ENCODE assay signal across 1 cellular context in the genomic region with DNA sequence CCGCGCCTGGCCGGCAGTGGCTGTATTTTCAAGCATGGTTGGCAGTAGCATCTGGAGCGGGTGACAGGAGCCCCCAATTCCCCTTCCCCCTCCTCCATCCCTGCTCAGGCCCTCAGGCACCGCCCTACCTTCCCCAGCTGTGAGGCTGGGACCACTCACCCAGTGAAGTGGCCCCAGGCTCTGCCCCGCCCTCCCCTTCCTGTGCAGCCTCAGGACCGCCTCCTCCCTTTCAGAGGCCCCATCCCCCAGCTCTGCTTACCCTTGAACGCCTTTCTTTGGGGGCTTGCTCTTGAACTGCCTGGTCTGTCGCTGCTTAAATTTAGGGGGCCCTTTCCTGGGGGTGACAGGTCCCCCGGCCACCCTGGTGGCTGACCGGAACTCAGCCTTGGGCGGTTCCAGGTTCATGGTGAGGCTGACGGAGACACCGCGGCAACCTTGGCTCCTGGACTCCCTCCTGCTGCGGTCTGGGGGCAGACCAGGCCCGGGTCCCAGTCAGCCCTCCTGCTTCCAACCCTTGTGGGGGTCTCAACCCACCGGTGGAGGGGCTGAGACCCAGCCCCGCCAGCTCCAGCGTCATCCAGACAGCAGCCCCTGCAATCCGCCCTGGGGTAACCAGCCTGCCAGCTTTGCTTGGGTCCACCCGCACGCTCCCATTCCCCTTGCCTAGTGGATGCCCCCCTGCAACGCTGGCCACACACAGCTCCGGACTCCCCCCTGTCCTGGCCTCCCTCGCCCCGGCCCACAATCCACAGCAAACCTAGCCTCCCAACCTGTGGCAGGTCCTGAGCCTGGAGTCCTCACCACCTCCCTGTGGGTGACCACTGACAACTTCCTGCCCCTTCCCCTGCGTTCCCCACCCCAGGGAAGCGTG.
TF ChIP-seq lines count a peak whose summit lies in the region.

No MANE protein-coding gene starts in this region.

TF ChIP-seq in HepG2, 621 proteins besides CTCF, POLR2A, EP300 and RAD21 (continued from another document and continues in another):
- TF ChIP-seq ZNF496 (CRISPR knock-in tag; IDR thresholded peaks at IDR 0.05; ENCODE audit: insufficient replicate concordance) (no peak), ZNF569 (CRISPR knock-in tag; IDR thresholded peaks at IDR 0.05; ENCODE audit: borderline replicate concordance) (no peak), ZNF556 (CRISPR knock-in tag; IDR thresholded peaks at IDR 0.05; ENCODE audit: borderline replicate concordance) (peak; percentile 61; the same call in 1 of the 2 replicates), RFX1 (IDR thresholded peaks at IDR 0.05) (no peak), ZNF607 (CRISPR knock-in tag; IDR thresholded peaks at IDR 0.05; ENCODE audit: borderline replicate concordance) (no peak), RARA (CRISPR knock-in tag; IDR thresholded peaks at IDR 0.05) (0 out of 2 replicates have a peak, but pooled peaks have one; percentile 13), SP5 (CRISPR knock-in tag; IDR thresholded peaks at IDR 0.05; ENCODE audit: borderline replicate concordance, low read depth) (peak; percentile 80), ZNF616 (CRISPR knock-in tag; IDR thresholded peaks at IDR 0.05; ENCODE audit: low read depth) (0 out of 2 replicates have a peak, but pooled peaks have one; percentile 35), ZNF761 (CRISPR knock-in tag; conservative IDR thresholded peaks at IDR 0.05) (0 out of 2 replicates have a peak, but pooled peaks have one; percentile 3), ESRRA (CRISPR knock-in tag; IDR thresholded peaks at IDR 0.05; ENCODE audit: low read depth) (0 out of 2 replicates have a peak, but pooled peaks have one; percentile 29), SMARCC2 (IDR thresholded peaks at IDR 0.05) (no peak), NCOA1 (CRISPR knock-in tag; IDR thresholded peaks at IDR 0.05) (no peak), CC2D1A (CRISPR knock-in tag; IDR thresholded peaks at IDR 0.05) (0 out of 2 replicates have a peak, but pooled peaks have one; percentile 25), ZNF292 (CRISPR knock-in tag; IDR thresholded peaks at IDR 0.05; ENCODE audit: borderline replicate concordance, low read depth) (no peak), RXRA (CRISPR knock-in tag; IDR thresholded peaks at IDR 0.05) (0 out of 2 replicates have a peak, but pooled peaks have one; percentile 17), MYC (CRISPR knock-in tag; IDR thresholded peaks at IDR 0.05; ENCODE audit: borderline replicate concordance) (no peak), ARHGAP35 (CRISPR knock-in tag; IDR thresholded peaks at IDR 0.05; ENCODE audit: borderline replicate concordance) (0 out of 2 replicates have a peak, but pooled peaks have one; percentile 33), SAP130 (CRISPR knock-in tag; IDR thresholded peaks at IDR 0.05; ENCODE audit: low read depth) (peak; percentile 21; the same call in 1 of the 2 replicates), MATR3 (CRISPR knock-in tag; IDR thresholded peaks at IDR 0.05) (no peak), GTF2F1 (IDR thresholded peaks at IDR 0.05; ENCODE audit: low read length) (no peak), PHF8 (CRISPR knock-in tag; IDR thresholded peaks at IDR 0.05) (no peak), NR2F2 (IDR thresholded peaks at IDR 0.05; ENCODE audit: borderline replicate concordance, low read depth) (no peak), NFIC (IDR thresholded peaks at IDR 0.05; ENCODE audit: low read length) (no peak), ZNF343 (CRISPR knock-in tag; IDR thresholded peaks at IDR 0.05) (no peak), TBX2 (CRISPR knock-in tag; IDR thresholded peaks at IDR 0.05; ENCODE audit: borderline replicate concordance) (peak; percentile 24; the same call in 1 of the 2 replicates), HNF1B (CRISPR knock-in tag; IDR thresholded peaks at IDR 0.05) (0 out of 2 replicates have a peak, but pooled peaks have one; percentile 29), HNRNPL (IDR thresholded peaks at IDR 0.05; ENCODE audit: low read depth, low read length) (0 out of 2 replicates have a peak, but pooled peaks have one; percentile 39), ASH2L (IDR thresholded peaks at IDR 0.05; ENCODE audit: insufficient read length, low read depth, low read length) (no peak), SMAD1 (CRISPR knock-in tag; IDR thresholded peaks at IDR 0.05; ENCODE audit: borderline replicate concordance, low read depth) (no peak; the same call in 1 of the 2 replicates), ZNF335 (CRISPR knock-in tag; IDR thresholded peaks at IDR 0.05) (no peak), KDM2A (CRISPR knock-in tag; IDR thresholded peaks at IDR 0.05; ENCODE audit: borderline replicate concordance, low read depth) (peak; percentile 43; the same call in 1 of the 2 replicates), GABPB1 (CRISPR knock-in tag; IDR thresholded peaks at IDR 0.05) (peak; percentile 49; the same call in 1 of the 2 replicates)
- TF ChIP-seq, protein P1, sequence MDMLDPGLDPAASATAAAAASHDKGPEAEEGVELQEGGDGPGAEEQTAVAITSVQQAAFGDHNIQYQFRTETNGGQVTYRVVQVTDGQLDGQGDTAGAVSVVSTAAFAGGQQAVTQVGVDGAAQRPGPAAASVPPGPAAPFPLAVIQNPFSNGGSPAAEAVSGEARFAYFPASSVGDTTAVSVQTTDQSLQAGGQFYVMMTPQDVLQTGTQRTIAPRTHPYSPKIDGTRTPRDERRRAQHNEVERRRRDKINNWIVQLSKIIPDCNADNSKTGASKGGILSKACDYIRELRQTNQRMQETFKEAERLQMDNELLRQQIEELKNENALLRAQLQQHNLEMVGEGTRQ (IDR thresholded peaks at IDR 0.05; ENCODE audit: low read depth, low read length), result no peak
- TF ChIP-seq, protein P1 (CRISPR knock-in tag; IDR thresholded peaks at IDR 0.05; ENCODE audit: borderline replicate concordance), result no peak
- TF ChIP-seq, protein P2, sequence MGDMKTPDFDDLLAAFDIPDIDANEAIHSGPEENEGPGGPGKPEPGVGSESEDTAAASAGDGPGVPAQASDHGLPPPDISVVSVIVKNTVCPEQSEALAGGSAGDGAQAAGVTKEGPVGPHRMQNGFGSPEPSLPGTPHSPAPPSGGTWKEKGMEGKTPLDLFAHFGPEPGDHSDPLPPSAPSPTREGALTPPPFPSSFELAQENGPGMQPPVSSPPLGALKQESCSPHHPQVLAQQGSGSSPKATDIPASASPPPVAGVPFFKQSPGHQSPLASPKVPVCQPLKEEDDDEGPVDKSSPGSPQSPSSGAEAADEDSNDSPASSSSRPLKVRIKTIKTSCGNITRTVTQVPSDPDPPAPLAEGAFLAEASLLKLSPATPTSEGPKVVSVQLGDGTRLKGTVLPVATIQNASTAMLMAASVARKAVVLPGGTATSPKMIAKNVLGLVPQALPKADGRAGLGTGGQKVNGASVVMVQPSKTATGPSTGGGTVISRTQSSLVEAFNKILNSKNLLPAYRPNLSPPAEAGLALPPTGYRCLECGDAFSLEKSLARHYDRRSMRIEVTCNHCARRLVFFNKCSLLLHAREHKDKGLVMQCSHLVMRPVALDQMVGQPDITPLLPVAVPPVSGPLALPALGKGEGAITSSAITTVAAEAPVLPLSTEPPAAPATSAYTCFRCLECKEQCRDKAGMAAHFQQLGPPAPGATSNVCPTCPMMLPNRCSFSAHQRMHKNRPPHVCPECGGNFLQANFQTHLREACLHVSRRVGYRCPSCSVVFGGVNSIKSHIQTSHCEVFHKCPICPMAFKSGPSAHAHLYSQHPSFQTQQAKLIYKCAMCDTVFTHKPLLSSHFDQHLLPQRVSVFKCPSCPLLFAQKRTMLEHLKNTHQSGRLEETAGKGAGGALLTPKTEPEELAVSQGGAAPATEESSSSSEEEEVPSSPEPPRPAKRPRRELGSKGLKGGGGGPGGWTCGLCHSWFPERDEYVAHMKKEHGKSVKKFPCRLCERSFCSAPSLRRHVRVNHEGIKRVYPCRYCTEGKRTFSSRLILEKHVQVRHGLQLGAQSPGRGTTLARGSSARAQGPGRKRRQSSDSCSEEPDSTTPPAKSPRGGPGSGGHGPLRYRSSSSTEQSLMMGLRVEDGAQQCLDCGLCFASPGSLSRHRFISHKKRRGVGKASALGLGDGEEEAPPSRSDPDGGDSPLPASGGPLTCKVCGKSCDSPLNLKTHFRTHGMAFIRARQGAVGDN (CRISPR knock-in tag; IDR thresholded peaks at IDR 0.05), result peak; percentile 60
- TF ChIP-seq, protein P3, sequence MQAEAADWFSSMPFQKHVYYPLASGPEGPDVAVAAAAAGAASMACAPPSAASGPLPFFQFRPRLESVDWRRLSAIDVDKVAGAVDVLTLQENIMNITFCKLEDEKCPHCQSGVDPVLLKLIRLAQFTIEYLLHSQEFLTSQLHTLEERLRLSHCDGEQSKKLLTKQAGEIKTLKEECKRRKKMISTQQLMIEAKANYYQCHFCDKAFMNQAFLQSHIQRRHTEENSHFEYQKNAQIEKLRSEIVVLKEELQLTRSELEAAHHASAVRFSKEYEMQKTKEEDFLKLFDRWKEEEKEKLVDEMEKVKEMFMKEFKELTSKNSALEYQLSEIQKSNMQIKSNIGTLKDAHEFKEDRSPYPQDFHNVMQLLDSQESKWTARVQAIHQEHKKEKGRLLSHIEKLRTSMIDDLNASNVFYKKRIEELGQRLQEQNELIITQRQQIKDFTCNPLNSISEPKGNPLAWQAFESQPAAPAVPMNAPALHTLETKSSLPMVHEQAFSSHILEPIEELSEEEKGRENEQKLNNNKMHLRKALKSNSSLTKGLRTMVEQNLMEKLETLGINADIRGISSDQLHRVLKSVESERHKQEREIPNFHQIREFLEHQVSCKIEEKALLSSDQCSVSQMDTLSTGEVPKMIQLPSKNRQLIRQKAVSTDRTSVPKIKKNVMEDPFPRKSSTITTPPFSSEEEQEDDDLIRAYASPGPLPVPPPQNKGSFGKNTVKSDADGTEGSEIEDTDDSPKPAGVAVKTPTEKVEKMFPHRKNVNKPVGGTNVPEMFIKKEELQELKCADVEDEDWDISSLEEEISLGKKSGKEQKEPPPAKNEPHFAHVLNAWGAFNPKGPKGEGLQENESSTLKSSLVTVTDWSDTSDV (CRISPR knock-in tag; IDR thresholded peaks at IDR 0.05), result 0 out of 2 replicates have a peak, but pooled peaks have one; percentile 1
- TF ChIP-seq, protein P4, sequence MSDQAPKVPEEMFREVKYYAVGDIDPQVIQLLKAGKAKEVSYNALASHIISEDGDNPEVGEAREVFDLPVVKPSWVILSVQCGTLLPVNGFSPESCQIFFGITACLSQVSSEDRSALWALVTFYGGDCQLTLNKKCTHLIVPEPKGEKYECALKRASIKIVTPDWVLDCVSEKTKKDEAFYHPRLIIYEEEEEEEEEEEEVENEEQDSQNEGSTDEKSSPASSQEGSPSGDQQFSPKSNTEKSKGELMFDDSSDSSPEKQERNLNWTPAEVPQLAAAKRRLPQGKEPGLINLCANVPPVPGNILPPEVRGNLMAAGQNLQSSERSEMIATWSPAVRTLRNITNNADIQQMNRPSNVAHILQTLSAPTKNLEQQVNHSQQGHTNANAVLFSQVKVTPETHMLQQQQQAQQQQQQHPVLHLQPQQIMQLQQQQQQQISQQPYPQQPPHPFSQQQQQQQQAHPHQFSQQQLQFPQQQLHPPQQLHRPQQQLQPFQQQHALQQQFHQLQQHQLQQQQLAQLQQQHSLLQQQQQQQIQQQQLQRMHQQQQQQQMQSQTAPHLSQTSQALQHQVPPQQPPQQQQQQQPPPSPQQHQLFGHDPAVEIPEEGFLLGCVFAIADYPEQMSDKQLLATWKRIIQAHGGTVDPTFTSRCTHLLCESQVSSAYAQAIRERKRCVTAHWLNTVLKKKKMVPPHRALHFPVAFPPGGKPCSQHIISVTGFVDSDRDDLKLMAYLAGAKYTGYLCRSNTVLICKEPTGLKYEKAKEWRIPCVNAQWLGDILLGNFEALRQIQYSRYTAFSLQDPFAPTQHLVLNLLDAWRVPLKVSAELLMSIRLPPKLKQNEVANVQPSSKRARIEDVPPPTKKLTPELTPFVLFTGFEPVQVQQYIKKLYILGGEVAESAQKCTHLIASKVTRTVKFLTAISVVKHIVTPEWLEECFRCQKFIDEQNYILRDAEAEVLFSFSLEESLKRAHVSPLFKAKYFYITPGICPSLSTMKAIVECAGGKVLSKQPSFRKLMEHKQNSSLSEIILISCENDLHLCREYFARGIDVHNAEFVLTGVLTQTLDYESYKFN (CRISPR knock-in tag; conservative IDR thresholded peaks at IDR 0.05), result 0 out of 2 replicates have a peak, but pooled peaks have one; percentile 39
